Comparison of ENCODE assay signal across 27 cellular contexts in the genomic region with DNA sequence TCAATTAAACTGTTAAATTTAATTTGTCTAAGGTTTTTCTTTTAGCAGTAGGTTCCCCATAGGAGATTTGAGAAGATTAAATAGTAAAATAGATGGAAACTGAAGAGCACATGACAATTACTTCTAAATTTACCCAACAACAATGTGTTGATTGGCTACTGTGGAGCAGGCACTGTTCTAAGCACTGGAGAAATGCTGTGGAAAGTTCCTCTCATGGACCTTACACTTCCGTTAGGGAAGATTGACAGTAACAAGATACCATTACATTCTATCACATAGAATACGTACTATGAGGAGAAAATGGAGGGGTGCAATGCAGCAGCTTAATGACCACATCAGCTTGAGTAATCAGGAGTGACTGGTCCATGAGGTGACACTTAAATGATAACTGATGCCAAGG. TPM values are rescaled to one million over a fixed set of nuclear protein-coding genes. Genes with fewer than 3 reads are reported as not detected.
"Had no signal": no experiment of that assay in that cellular context is flagged by ENCODE, and none has a peak within 500 bp of the region (broad histone marks: within the 10 kb centered on the region; RNA-seq: fewer than 3 reads in every experiment).

No MANE protein-coding gene starts in this region.

- ATAC-seq: stimulated activated effector memory CD8-positive, alpha-beta T cell treated with anti-CD3 and anti-CD28 coated beads, Interleukin-12 subunit alpha, Interleukin-12 subunit beta, amount 100 ng/mL, for 72 hours; stimulated activated memory B cell treated with anti-CD40 and anti-IgM and Interleukin-4, amounts not matched to agents 10 μg/mL and 1 μg/mL and 100 μg/mL, for 72 hours; stimulated activated naive B cell treated with anti-CD40 and anti-IgM and Interleukin-4, amounts not matched to agents 10 μg/mL and 1 μg/mL and 100 μg/mL, for 72 hours; stimulated activated naive CD8-positive, alpha-beta T cell treated with anti-CD3 and anti-CD28 coated beads, Interleukin-15, amount 100 ng/mL, for 72 hours; stimulated activated naive CD8-positive, alpha-beta T cell treated with anti-CD3 and anti-CD28 coated beads, Interleukin-15, Interleukin-2, amounts not matched to agents 100 U/mL and 50 U/mL, for 24 hours; upper lobe of right lung had no signal

- H3K36me3 ChIP-seq: stomach, suprapubic skin, thoracic aorta, thyroid gland, tibial artery, tibial nerve, transverse colon, upper lobe of left lung, upper lobe of right lung, uterus, vagina had no signal

- H3K4me1 ChIP-seq: testis, upper lobe of right lung, uterus, vagina had no signal

- H3K27me3 ChIP-seq: testis, thyroid gland, tibial nerve, upper lobe of left lung, upper lobe of right lung, uterus, vagina had no signal

- H3K4me3 ChIP-seq: stomach, suprapubic skin, testis, thoracic aorta, thyroid gland, tibial artery, tibial nerve, transverse colon, upper lobe of left lung, upper lobe of right lung, uterus, vagina had no signal

- H3K27ac ChIP-seq: stomach, suprapubic skin, testis, thoracic aorta, tibial artery, tibial nerve, transverse colon, upper lobe of left lung, upper lobe of right lung, uterus, vagina had no signal

- H3K9me3 ChIP-seq: stomach, suprapubic skin, testis, thoracic aorta, thyroid gland, tibial artery, tibial nerve, transverse colon, upper lobe of left lung, upper lobe of right lung, uterus, vagina had no signal

- DNase-seq: stimulated activated CD4-positive, alpha-beta T cell treated with anti-CD3 and anti-CD28 coated beads, Interleukin-2, amount 100 ng/mL, for 48 hours; stimulated activated CD4-positive, alpha-beta T cell treated with anti-CD3 and anti-CD28 coated beads, Interleukin-4, amount 100 ng/mL, for 1 hour; stimulated activated CD4-positive, alpha-beta T cell treated with anti-CD3 and anti-CD28 coated beads, Interleukin-4, amount 100 ng/mL, for 24 hours; stimulated activated CD4-positive, alpha-beta T cell treated with anti-CD3 and anti-CD28 coated beads, Interleukin-4, amount 100 ng/mL, for 4 hours; stimulated activated CD8-positive, alpha-beta memory T cell treated with anti-CD3 and anti-CD28 coated beads, Interleukin-4, amount 100 ng/mL, for 48 hours; stimulated activated naive B cell treated with anti-CD40 and anti-IgM and Interleukin-4, amounts not matched to agents 10 μg/mL and 1 μg/mL and 100 μg/mL, for 72 hours; stimulated activated naive CD4-positive, alpha-beta T cell; stimulated activated naive CD4-positive, alpha-beta T cell treated with Interleukin-2 at 50 U/mL for 16 hours; stimulated activated naive CD8-positive, alpha-beta T cell treated with anti-CD3 and anti-CD28 coated beads, Interleukin-15, amount 100 ng/mL, for 72 hours; stimulated activated naive CD8-positive, alpha-beta T cell treated with anti-CD3 and anti-CD28 coated beads, Interleukin-15, Interleukin-2, amounts not matched to agents 100 U/mL and 50 U/mL, for 24 hours; stomach; substantia nigra; testis; thyroid gland; tibial artery; transverse colon; trophoblast cell; upper lobe of left lung; upper lobe of right lung; uterus had no signal

RNA-seq across cellular contexts. Expression of gene STAB2, which starts 8.1 kb away (rescaled TPM):
- total RNA-seq: temporal lobe, thoracic aorta had no signal
